In the genomic region with DNA sequence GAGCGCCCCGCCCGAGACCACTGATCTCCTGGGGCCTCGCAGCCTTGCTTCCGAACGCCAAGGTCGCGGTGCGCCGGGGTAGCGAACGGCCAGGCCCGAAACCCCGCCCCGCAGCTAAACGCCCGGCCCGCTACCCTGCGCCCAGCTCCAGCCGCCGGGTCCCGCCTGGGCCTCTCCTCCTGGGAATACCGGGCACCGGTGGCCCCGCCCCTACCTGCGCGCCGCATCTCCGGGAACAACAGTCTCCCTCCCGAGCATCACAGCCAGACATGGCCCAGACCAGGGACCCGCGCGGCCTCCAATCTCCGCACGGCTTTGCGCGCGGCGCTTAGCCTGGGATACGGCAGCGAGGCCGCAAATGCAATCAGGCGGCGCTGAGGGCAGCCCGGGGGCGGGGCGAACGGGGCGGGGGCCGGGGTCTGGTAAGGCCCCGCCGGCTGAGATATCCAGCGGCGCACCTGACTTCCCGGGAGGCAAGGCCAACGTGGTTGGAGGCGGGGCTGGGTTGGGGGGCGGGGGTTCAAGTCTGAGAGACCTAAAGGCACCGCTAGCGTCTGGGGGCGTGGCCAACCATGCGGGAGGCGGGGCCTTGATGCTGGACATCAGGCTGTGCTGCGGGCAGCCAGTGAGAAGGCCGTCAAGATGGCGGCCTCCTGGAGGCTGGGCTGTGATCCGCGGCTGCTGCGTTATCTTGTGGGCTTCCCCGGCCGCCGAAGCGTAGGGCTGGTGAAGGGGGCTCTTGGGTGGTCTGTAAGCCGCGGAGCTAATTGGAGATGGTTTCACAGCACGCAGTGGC, we compare ENCODE assay signal across 1 cellular context.
A peak's percentile ranks its signal among the peaks of the same experiment; 100 is the strongest.
TF ChIP-seq lines count a peak whose summit lies in the region.

A gene with protein sequence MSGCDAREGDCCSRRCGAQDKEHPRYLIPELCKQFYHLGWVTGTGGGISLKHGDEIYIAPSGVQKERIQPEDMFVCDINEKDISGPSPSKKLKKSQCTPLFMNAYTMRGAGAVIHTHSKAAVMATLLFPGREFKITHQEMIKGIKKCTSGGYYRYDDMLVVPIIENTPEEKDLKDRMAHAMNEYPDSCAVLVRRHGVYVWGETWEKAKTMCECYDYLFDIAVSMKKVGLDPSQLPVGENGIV (minus strand): TSS at position 366 of the 796 bp plus-strand sequence. CDS start 95 bp downstream, at position 271.
A gene (plus strand): TSS at position 605 of the 796 bp plus-strand sequence. CDS start 38 bp downstream, at position 643.

TF ChIP-seq in K562, 482 proteins besides CTCF, POLR2A, EP300 and RAD21 (continued from another document and continues in another):
- TF ChIP-seq, protein P1, sequence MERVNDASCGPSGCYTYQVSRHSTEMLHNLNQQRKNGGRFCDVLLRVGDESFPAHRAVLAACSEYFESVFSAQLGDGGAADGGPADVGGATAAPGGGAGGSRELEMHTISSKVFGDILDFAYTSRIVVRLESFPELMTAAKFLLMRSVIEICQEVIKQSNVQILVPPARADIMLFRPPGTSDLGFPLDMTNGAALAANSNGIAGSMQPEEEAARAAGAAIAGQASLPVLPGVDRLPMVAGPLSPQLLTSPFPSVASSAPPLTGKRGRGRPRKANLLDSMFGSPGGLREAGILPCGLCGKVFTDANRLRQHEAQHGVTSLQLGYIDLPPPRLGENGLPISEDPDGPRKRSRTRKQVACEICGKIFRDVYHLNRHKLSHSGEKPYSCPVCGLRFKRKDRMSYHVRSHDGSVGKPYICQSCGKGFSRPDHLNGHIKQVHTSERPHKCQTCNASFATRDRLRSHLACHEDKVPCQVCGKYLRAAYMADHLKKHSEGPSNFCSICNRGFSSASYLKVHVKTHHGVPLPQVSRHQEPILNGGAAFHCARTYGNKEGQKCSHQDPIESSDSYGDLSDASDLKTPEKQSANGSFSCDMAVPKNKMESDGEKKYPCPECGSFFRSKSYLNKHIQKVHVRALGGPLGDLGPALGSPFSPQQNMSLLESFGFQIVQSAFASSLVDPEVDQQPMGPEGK (CRISPR knock-in tag; IDR thresholded peaks at IDR 0.05; ENCODE audit: borderline replicate concordance), result no peak
- TF ChIP-seq RNF2 (IDR thresholded peaks at IDR 0.05) (no peak; the same call in 1 of the 2 replicates), BRF1 (IDR thresholded peaks at IDR 0.05; ENCODE audit: borderline replicate concordance, extremely low read depth, insufficient read length) (no peak), HNRNPK (IDR thresholded peaks at IDR 0.05; ENCODE audit: low read depth, low read length, poor library complexity, severe bottlenecking) (no peak), ZNF561 (CRISPR knock-in tag; conservative IDR thresholded peaks at IDR 0.05) (no peak), SRSF3 (IDR thresholded peaks at IDR 0.05; ENCODE audit: insufficient read depth, low read length) (no peak), NR4A1 (CRISPR knock-in tag; IDR thresholded peaks at IDR 0.05) (no peak), NR4A1 (tag; IDR thresholded peaks at IDR 0.05) (no peak), POLR2B (IDR thresholded peaks at IDR 0.05; ENCODE audit: low read depth, partially characterized antibody) (peak; percentile 93), KDM1A (IDR thresholded peaks at IDR 0.05) (0 out of 4 replicates have a peak, but pooled peaks of 1 of the 2 experiments have one; percentile 23), EGR1 (conservative IDR thresholded peaks at IDR 0.05) (peak; percentile 32; the same call in 1 of the 2 replicates), POLR2H (tag; IDR thresholded peaks at IDR 0.05; ENCODE audit: low read depth) (peak; percentile 75), TBL1XR1 (IDR thresholded peaks at IDR 0.05; ENCODE audit: low read length in 2 of 2) (no peak), SMARCA4 (IDR thresholded peaks at IDR 0.05) (peak; percentile 27; the same call in 1 of the 2 replicates), SRSF7 (optimal IDR thresholded peaks at IDR 0.05; ENCODE audit: low read depth, low read length) (no peak), PTRF (tag; IDR thresholded peaks at IDR 0.05) (no peak), ZNF699 (CRISPR knock-in tag; IDR thresholded peaks at IDR 0.05; ENCODE audit: insufficient replicate concordance) (no peak), ZNF77 (CRISPR knock-in tag; IDR thresholded peaks at IDR 0.05) (no peak), NFRKB (IDR thresholded peaks at IDR 0.05; ENCODE audit: low read depth) (peak; percentile 97), ZKSCAN8 (CRISPR knock-in tag; IDR thresholded peaks at IDR 0.05) (no peak), COPS2 (conservative IDR thresholded peaks at IDR 0.05) (no peak), BMI1 (IDR thresholded peaks at IDR 0.05; ENCODE audit: low read length) (no peak), DIDO1 (tag; IDR thresholded peaks at IDR 0.05; ENCODE audit: low read depth) (peak; percentile 61; the same call in 1 of the 2 replicates), MEF2A (IDR thresholded peaks at IDR 0.05; ENCODE audit: control insufficient read depth, low read depth, low read length) (no peak), ZBTB17 (CRISPR knock-in tag; IDR thresholded peaks at IDR 0.05) (no peak), BDP1 (IDR thresholded peaks at IDR 0.05; ENCODE audit: insufficient read depth, insufficient read length) (no peak), TFAM (CRISPR knock-in tag; conservative IDR thresholded peaks at IDR 0.05) (no peak), DNMT1 (IDR thresholded peaks at IDR 0.05) (no peak), FOXP1 (CRISPR knock-in tag; IDR thresholded peaks at IDR 0.05) (peak; percentile 80; the same call in 1 of the 2 replicates), ESRRA (IDR thresholded peaks at IDR 0.05; ENCODE audit: borderline replicate concordance, low read depth) (peak; percentile 72), ZNF134 (CRISPR knock-in tag; conservative IDR thresholded peaks at IDR 0.05) (no peak), ZNF316 (IDR thresholded peaks at IDR 0.05) (no peak), NFE2L1 (tag; IDR thresholded peaks at IDR 0.05; ENCODE audit: borderline replicate concordance, low read depth) (no peak), ZNF778 (CRISPR knock-in tag; IDR thresholded peaks at IDR 0.05) (no peak)
- TF ChIP-seq, protein P2, sequence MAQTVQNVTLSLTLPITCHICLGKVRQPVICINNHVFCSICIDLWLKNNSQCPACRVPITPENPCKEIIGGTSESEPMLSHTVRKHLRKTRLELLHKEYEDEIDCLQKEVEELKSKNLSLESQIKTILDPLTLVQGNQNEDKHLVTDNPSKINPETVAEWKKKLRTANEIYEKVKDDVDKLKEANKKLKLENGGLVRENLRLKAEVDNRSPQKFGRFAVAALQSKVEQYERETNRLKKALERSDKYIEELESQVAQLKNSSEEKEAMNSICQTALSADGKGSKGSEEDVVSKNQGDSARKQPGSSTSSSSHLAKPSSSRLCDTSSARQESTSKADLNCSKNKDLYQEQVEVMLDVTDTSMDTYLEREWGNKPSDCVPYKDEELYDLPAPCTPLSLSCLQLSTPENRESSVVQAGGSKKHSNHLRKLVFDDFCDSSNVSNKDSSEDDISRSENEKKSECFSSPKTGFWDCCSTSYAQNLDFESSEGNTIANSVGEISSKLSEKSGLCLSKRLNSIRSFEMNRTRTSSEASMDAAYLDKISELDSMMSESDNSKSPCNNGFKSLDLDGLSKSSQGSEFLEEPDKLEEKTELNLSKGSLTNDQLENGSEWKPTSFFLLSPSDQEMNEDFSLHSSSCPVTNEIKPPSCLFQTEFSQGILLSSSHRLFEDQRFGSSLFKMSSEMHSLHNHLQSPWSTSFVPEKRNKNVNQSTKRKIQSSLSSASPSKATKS (CRISPR knock-in tag; IDR thresholded peaks at IDR 0.05), result no peak
- TF ChIP-seq, protein P3, sequence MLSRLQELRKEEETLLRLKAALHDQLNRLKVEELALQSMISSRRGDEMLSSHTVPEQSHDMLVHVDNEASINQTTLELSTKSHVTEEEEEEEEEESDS (CRISPR knock-in tag; IDR thresholded peaks at IDR 0.05), result no peak
- TF ChIP-seq, protein P4, sequence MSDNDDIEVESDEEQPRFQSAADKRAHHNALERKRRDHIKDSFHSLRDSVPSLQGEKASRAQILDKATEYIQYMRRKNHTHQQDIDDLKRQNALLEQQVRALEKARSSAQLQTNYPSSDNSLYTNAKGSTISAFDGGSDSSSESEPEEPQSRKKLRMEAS (CRISPR knock-in tag; IDR thresholded peaks at IDR 0.05), result peak; percentile 42; the same call in 1 of the 2 replicates
- TF ChIP-seq, protein P5, sequence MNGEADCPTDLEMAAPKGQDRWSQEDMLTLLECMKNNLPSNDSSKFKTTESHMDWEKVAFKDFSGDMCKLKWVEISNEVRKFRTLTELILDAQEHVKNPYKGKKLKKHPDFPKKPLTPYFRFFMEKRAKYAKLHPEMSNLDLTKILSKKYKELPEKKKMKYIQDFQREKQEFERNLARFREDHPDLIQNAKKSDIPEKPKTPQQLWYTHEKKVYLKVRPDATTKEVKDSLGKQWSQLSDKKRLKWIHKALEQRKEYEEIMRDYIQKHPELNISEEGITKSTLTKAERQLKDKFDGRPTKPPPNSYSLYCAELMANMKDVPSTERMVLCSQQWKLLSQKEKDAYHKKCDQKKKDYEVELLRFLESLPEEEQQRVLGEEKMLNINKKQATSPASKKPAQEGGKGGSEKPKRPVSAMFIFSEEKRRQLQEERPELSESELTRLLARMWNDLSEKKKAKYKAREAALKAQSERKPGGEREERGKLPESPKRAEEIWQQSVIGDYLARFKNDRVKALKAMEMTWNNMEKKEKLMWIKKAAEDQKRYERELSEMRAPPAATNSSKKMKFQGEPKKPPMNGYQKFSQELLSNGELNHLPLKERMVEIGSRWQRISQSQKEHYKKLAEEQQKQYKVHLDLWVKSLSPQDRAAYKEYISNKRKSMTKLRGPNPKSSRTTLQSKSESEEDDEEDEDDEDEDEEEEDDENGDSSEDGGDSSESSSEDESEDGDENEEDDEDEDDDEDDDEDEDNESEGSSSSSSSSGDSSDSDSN (IDR thresholded peaks at IDR 0.05; ENCODE audit: borderline replicate concordance in 1 of 2, low read depth in 2 of 2, low read length in 2 of 2), result peak; percentile 62 to 65; a peak in 2 of 4 replicates
- TF ChIP-seq, protein P6, sequence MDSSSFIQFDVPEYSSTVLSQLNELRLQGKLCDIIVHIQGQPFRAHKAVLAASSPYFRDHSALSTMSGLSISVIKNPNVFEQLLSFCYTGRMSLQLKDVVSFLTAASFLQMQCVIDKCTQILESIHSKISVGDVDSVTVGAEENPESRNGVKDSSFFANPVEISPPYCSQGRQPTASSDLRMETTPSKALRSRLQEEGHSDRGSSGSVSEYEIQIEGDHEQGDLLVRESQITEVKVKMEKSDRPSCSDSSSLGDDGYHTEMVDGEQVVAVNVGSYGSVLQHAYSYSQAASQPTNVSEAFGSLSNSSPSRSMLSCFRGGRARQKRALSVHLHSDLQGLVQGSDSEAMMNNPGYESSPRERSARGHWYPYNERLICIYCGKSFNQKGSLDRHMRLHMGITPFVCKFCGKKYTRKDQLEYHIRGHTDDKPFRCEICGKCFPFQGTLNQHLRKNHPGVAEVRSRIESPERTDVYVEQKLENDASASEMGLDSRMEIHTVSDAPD (CRISPR knock-in tag; IDR thresholded peaks at IDR 0.05), result no peak
- TF ChIP-seq, protein P7, sequence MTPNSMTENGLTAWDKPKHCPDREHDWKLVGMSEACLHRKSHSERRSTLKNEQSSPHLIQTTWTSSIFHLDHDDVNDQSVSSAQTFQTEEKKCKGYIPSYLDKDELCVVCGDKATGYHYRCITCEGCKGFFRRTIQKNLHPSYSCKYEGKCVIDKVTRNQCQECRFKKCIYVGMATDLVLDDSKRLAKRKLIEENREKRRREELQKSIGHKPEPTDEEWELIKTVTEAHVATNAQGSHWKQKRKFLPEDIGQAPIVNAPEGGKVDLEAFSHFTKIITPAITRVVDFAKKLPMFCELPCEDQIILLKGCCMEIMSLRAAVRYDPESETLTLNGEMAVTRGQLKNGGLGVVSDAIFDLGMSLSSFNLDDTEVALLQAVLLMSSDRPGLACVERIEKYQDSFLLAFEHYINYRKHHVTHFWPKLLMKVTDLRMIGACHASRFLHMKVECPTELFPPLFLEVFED (CRISPR knock-in tag; conservative IDR thresholded peaks at IDR 0.05), result no peak
- TF ChIP-seq, protein P8, sequence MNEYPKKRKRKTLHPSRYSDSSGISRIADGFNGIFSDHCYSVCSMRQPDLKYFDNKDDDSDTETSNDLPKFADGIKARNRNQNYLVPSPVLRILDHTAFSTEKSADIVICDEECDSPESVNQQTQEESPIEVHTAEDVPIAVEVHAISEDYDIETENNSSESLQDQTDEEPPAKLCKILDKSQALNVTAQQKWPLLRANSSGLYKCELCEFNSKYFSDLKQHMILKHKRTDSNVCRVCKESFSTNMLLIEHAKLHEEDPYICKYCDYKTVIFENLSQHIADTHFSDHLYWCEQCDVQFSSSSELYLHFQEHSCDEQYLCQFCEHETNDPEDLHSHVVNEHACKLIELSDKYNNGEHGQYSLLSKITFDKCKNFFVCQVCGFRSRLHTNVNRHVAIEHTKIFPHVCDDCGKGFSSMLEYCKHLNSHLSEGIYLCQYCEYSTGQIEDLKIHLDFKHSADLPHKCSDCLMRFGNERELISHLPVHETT (CRISPR knock-in tag; conservative IDR thresholded peaks at IDR 0.05 in 1 of 2, IDR thresholded peaks at IDR 0.05 in 1 of 2), result no peak; a peak in 1 of 4 replicates
- TF ChIP-seq, protein P9, sequence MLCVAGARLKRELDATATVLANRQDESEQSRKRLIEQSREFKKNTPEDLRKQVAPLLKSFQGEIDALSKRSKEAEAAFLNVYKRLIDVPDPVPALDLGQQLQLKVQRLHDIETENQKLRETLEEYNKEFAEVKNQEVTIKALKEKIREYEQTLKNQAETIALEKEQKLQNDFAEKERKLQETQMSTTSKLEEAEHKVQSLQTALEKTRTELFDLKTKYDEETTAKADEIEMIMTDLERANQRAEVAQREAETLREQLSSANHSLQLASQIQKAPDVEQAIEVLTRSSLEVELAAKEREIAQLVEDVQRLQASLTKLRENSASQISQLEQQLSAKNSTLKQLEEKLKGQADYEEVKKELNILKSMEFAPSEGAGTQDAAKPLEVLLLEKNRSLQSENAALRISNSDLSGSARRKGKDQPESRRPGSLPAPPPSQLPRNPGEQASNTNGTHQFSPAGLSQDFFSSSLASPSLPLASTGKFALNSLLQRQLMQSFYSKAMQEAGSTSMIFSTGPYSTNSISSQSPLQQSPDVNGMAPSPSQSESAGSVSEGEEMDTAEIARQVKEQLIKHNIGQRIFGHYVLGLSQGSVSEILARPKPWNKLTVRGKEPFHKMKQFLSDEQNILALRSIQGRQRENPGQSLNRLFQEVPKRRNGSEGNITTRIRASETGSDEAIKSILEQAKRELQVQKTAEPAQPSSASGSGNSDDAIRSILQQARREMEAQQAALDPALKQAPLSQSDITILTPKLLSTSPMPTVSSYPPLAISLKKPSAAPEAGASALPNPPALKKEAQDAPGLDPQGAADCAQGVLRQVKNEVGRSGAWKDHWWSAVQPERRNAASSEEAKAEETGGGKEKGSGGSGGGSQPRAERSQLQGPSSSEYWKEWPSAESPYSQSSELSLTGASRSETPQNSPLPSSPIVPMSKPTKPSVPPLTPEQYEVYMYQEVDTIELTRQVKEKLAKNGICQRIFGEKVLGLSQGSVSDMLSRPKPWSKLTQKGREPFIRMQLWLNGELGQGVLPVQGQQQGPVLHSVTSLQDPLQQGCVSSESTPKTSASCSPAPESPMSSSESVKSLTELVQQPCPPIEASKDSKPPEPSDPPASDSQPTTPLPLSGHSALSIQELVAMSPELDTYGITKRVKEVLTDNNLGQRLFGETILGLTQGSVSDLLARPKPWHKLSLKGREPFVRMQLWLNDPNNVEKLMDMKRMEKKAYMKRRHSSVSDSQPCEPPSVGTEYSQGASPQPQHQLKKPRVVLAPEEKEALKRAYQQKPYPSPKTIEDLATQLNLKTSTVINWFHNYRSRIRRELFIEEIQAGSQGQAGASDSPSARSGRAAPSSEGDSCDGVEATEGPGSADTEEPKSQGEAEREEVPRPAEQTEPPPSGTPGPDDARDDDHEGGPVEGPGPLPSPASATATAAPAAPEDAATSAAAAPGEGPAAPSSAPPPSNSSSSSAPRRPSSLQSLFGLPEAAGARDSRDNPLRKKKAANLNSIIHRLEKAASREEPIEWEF (CRISPR knock-in tag; IDR thresholded peaks at IDR 0.05), result no peak
- TF ChIP-seq, protein P10, sequence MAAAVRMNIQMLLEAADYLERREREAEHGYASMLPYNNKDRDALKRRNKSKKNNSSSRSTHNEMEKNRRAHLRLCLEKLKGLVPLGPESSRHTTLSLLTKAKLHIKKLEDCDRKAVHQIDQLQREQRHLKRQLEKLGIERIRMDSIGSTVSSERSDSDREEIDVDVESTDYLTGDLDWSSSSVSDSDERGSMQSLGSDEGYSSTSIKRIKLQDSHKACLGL (CRISPR knock-in tag; IDR thresholded peaks at IDR 0.05; ENCODE audit: borderline replicate concordance, poor library complexity, severe bottlenecking), result no peak
